In genomic region chr15:51580385-51580784, GRCh38 we compare ENCODE assay signal across 17 cellular contexts.
"Had no signal": no experiment of that assay in that cellular context is flagged by ENCODE, and none has a peak within 500 bp of the region (broad histone marks: within the 10 kb centered on the region; RNA-seq: fewer than 3 reads in every experiment).

No MANE protein-coding gene starts in this region.

- H3K4me3 ChIP-seq: cardiac muscle cell, dorsolateral prefrontal cortex, lung had no signal

- ATAC-seq: activated CD8-positive, alpha-beta T cell treated with anti-CD3 and anti-CD28 coated beads for 36 hours; left colon; stimulated activated naive B cell treated with anti-CD40 and anti-IgM and Interleukin-4, amounts not matched to agents 10 μg/mL and 1 μg/mL and 100 μg/mL, for 72 hours had no signal

- DNase-seq: activated B cell treated with CpG ODN at 0.5 μM for 24 hours; activated CD4-positive, alpha-beta T cell treated with anti-CD3 and anti-CD28 coated beads for 48 hours; activated CD8-positive, alpha-beta T cell treated with anti-CD3 and anti-CD28 coated beads for 36 hours; activated effector memory CD4-positive, alpha-beta T cell treated with anti-CD3 and anti-CD28 coated beads, Interleukin-2, amount 50 U/mL, for 16 hours; activated T-cell treated with anti-CD3 and anti-CD28 coated beads, Interleukin-2, amount 50 U/mL, for 48 hours; dorsolateral prefrontal cortex; left colon; naive B cell; stimulated activated CD4-positive, alpha-beta T cell treated with anti-CD3 and anti-CD28 coated beads, Interleukin-15, amount 100 ng/mL, for 24 hours; stimulated activated CD4-positive, alpha-beta T cell treated with anti-CD3 and anti-CD28 coated beads, Interleukin-4, amount 100 ng/mL, for 1 hour; stimulated activated naive B cell treated with anti-CD40 and anti-IgM and Interleukin-4, amounts not matched to agents 10 μg/mL and 1 μg/mL and 100 μg/mL, for 72 hours; T-helper 1 cell; T1000; trophoblast cell had no signal

- H3K27me3 ChIP-seq: cardiac muscle cell, dorsolateral prefrontal cortex had no signal

- H3K36me3 ChIP-seq: cardiac muscle cell had no signal

- H3K27ac ChIP-seq: cardiac muscle cell, dorsolateral prefrontal cortex, parathyroid adenoma had no signal
